In genomic region chr7:123054357-123055133, GRCh38 we compare ENCODE assay signal across 14 cellular contexts. TPM values are rescaled to one million over a fixed set of nuclear protein-coding genes. Genes with fewer than 3 reads are reported as not detected.
A peak's percentile ranks its signal among the peaks of the same experiment; 100 is the strongest.
DNase-seq lines count a peak whose midpoint lies in the region; ATAC-seq and TF ChIP-seq lines count a peak whose summit lies in the region.
"Had no signal": no experiment of that assay in that cellular context is flagged by ENCODE, and none has a peak within 500 bp of the region (broad histone marks: within the 10 kb centered on the region; RNA-seq: fewer than 3 reads in every experiment).

No MANE protein-coding gene starts in this region.

- peak in 5 of 12 donors; percentile 9 to 38 (median 17) for TF ChIP-seq CTCF in heart left ventricle (IDR thresholded peaks at IDR 0.05)

- ATAC-seq in Right ventricle myocardium superior (ENCODE audit: poor library complexity) (peak; percentile 98), heart left ventricle (peak; percentile 86 to 92 (median 87))
- ATAC-seq: Panc1 had no signal

- no peaks in the 10 kb centered on the region for H3K27me3 ChIP-seq in heart left ventricle
- H3K27me3 ChIP-seq: suprapubic skin had no signal

- intact Hi-C loops in Right ventricle myocardium superior (cut with DNase I), result no loop called here
- intact Hi-C loops in cardiac septum (cut with DNase I), result no loop called here
- intact Hi-C loops in heart left ventricle (cut with DNase I), result no loop called here

- no peak overlapping the region for H3K4me3 ChIP-seq in heart left ventricle
- H3K4me3 ChIP-seq: suprapubic skin had no signal

- H3K9me3 ChIP-seq in heart left ventricle, result peaks cover 0 to 19% (median 3%) of the 10 kb centered on the region in 12 donors
- H3K9me3 ChIP-seq: suprapubic skin had no signal

- no peaks in the 10 kb centered on the region for H3K4me1 ChIP-seq in heart left ventricle
- H3K4me1 ChIP-seq: suprapubic skin had no signal

- in situ Hi-C loops in SK-MEL-5 (cut with HindIII; ENCODE audit: low pct_unique_long_range_greater_than_20kb, low sequenced_read_pairs), result no loop called here

- no peak for TF ChIP-seq POLR2A in heart left ventricle (IDR thresholded peaks at IDR 0.05)

- H3K36me3 ChIP-seq in heart left ventricle, result no peaks in the 10 kb centered on the region
- H3K36me3 ChIP-seq: suprapubic skin had no signal

- H3K27ac ChIP-seq in heart left ventricle, result no peak overlapping the region
- H3K27ac ChIP-seq: suprapubic skin had no signal

- DNase-seq in Right ventricle myocardium superior, result no peak
- DNase-seq in cardiac septum (ENCODE audit: low spot score), result no peak
- DNase-seq in SK-MEL-5 (ENCODE audit: low read depth, low spot score), result peak; percentile 65
- DNase-seq in heart left ventricle, result peak in 2 of 5 donors; percentile 13 to 38
- DNase-seq in NCI-H1048 (lab: John Stamatoyannopoulos, UW), result no peak
- no peak for DNase-seq in NCI-H524 treated with DMSO at 0.1 percent for 48 hours (lab: John Stamatoyannopoulos, UW)
- no peak for DNase-seq in DMS 273 (lab: John Stamatoyannopoulos, UW; ENCODE audit: unreplicated experiment)
- no peak for DNase-seq in activated CD8-positive, alpha-beta memory T cell treated with anti-CD3 and anti-CD28 coated beads for 24 hours
- DNase-seq: activated naive CD8-positive, alpha-beta T cell treated with anti-CD3 and anti-CD28 coated beads for 36 hours; mesenchymal stem cell; NCI-H187 treated with DMSO at 0.1 percent for 48 hours had no signal

- WGBS in heart left ventricle, 4 donors, result 34 to 49% (median 38%) methylated on average over 5 of the region's 5 CpGs

RNA-seq across cellular contexts. Expression of gene TAS2R16, which starts 59.0 kb away (rescaled TPM):
- total RNA-seq in Right ventricle myocardium superior (not detected), cardiac septum (not detected), heart left ventricle (not detected)
- not detected in 2 replicates for total RNA-seq in SK-MEL-5 (2014; rRNA removed; shearing (Covaris generic))
- polyA plus RNA-seq in SK-MEL-5 (2015; cell fraction: cytosol; rRNA removed), result not detected in 2 replicates
- not detected in 2 replicates for polyA plus RNA-seq in SK-MEL-5 (2015; cell fraction: nucleus; rRNA removed)
- polyA plus RNA-seq in heart left ventricle, result not detected
- total RNA-seq: activated naive CD8-positive, alpha-beta T cell treated with anti-CD3 and anti-CD28 coated beads for 36 hours; pulmonary artery endothelial cell; suprapubic skin had no signal
